8 cellular contexts compared by ENCODE assay signal in genomic region chr7:150451097-150451793, GRCh38. TPM values are rescaled to one million over a fixed set of nuclear protein-coding genes. Genes with fewer than 3 reads are reported as not detected.
DNase-seq lines count a peak whose midpoint lies in the region; ATAC-seq and TF ChIP-seq lines count a peak whose summit lies in the region.

No MANE protein-coding gene starts in this region.

- peak overlapping the region; percentile 87 to 99 (median 96) for H3K4me2 ChIP-seq in BLaER1 treated with 17β-estradiol and CSF1 and Interleukin-3, amounts not matched to agents 10 nM and 100 nM

- no peaks in the 10 kb centered on the region for H3K9me3 Mint-ChIP-seq in glutamatergic neuron (ENCODE audit: unreplicated experiment)

- peak overlapping the region; percentile 44 to 90 (median 71) for H3K9ac ChIP-seq in BLaER1 treated with 17β-estradiol and CSF1 and Interleukin-3, amounts not matched to agents 10 nM and 100 nM

- WGBS in esophagus muscularis mucosa = 64% methylated on average over 18 of the region's 19 CpGs

- peak; percentile 54 to 58 for DNase-seq in activated CD4-positive, alpha-beta T cell treated with anti-CD3 and anti-CD28 coated beads, Interleukin-2, amount 50 U/mL, for 4 hours
- DNase-seq in esophagus muscularis mucosa (ENCODE audit: extremely low spot score) (peak; percentile 93), glutamatergic neuron (no peak), NCI-H524 (lab: John Stamatoyannopoulos, UW) (no peak), SW 1271 (lab: John Stamatoyannopoulos, UW) (no peak)

- peaks cover 8% of the 10 kb centered on the region for H3K27me3 Mint-ChIP-seq in glutamatergic neuron (ENCODE audit: unreplicated experiment)

- TF ChIP-seq CTCF in esophagus muscularis mucosa (IDR thresholded peaks at IDR 0.05) (no peak), glutamatergic neuron (IDR thresholded peaks at IDR 0.05; ENCODE audit: partially characterized antibody, unreplicated experiment) (no peak)

- intact Hi-C loops in esophagus muscularis mucosa (cut with DNase I) = loop anchor here (2.0 kb wide), 1 partner anchor 306 kb away; no protein-coding TSS in a partner anchor

- H3K4me3 Mint-ChIP-seq in glutamatergic neuron (ENCODE audit: unreplicated experiment) = no peak overlapping the region

- H3K27me3 ChIP-seq in BLaER1 treated with 17β-estradiol and CSF1 and Interleukin-3, amounts not matched to agents 10 nM and 100 nM = peaks cover 0 to 13% (median 8%) of the 10 kb centered on the region in 11 experiments; a peak in 9 of 22 replicates
- H3K27me3 ChIP-seq in esophagus muscularis mucosa = peaks cover 0 to 22% (median 0%) of the 10 kb centered on the region in 4 donors

- H3K4me1 ChIP-seq in BLaER1 treated with 17β-estradiol and CSF1 and Interleukin-3, amounts not matched to agents 10 nM and 100 nM = peaks cover 58 to 74% (median 69%) of the 10 kb centered on the region in 10 experiments
- peaks cover 12 to 17% (median 13%) of the 10 kb centered on the region in 4 donors for H3K4me1 ChIP-seq in esophagus muscularis mucosa

- H3K27ac Mint-ChIP-seq in glutamatergic neuron (ENCODE audit: unreplicated experiment) = no peak overlapping the region

- peak; percentile 31 for ATAC-seq in HG02623 (IDR thresholded peaks at IDR 0.05; ENCODE audit: unreplicated experiment)

- no peaks in the 10 kb centered on the region for H3K36me3 Mint-ChIP-seq in glutamatergic neuron (ENCODE audit: unreplicated experiment)

- H3K9me3 ChIP-seq in BLaER1 treated with 17β-estradiol and CSF1 and Interleukin-3, amounts not matched to agents 10 nM and 100 nM (replicated peaks in 1 of 11) = peaks cover 5 to 22% (median 9%) of the 10 kb centered on the region in 11 experiments
- H3K9me3 ChIP-seq in esophagus muscularis mucosa = peaks cover 0 to 4% (median 0%) of the 10 kb centered on the region in 4 donors

- H3K4me3 ChIP-seq in BLaER1 treated with 17β-estradiol and CSF1 and Interleukin-3, amounts not matched to agents 10 nM and 100 nM = peak overlapping the region; percentile 40 to 81 (median 60)
- peak overlapping the region; percentile 47 to 56 (median 49) for H3K4me3 ChIP-seq in esophagus muscularis mucosa
- peak overlapping the region; percentile 18 to 46 (median 35) for H3K4me3 ChIP-seq in skin epidermis

- H3K36me3 ChIP-seq in BLaER1 treated with 17β-estradiol and CSF1 and Interleukin-3, amounts not matched to agents 10 nM and 100 nM = peaks cover 0 to 36% (median 0%) of the 10 kb centered on the region in 11 experiments; a peak in 4 of 22 replicates
- H3K36me3 ChIP-seq in esophagus muscularis mucosa = peaks cover 0 to 6% (median 0%) of the 10 kb centered on the region in 4 donors

- H3K4me1 Mint-ChIP-seq in glutamatergic neuron (ENCODE audit: low read depth, unreplicated experiment) = no peaks in the 10 kb centered on the region

- no peak for TF ChIP-seq EP300 in esophagus muscularis mucosa (IDR thresholded peaks at IDR 0.05)

- peak overlapping the region; percentile 47 to 86 (median 71) for H3K27ac ChIP-seq in BLaER1 treated with 17β-estradiol and CSF1 and Interleukin-3, amounts not matched to agents 10 nM and 100 nM
- H3K27ac ChIP-seq in esophagus muscularis mucosa (replicated peaks in 1 of 4) = peak overlapping the region; percentile 49 to 74 (median 70)
- H3K27ac ChIP-seq in skin epidermis = peak overlapping the region; percentile 13 to 95 (median 79)

- peaks cover 0 to 10% (median 0%) of the 10 kb centered on the region in 11 experiments; a peak in 5 of 22 replicates for H4K20me1 ChIP-seq in BLaER1 treated with 17β-estradiol and CSF1 and Interleukin-3, amounts not matched to agents 10 nM and 100 nM

- no peak for TF ChIP-seq POLR2A in esophagus muscularis mucosa (IDR thresholded peaks at IDR 0.05; ENCODE audit: low read depth)

RNA-seq across cellular contexts. Expression of gene GIMAP8, which starts 0.8 kb away (rescaled TPM):
- total RNA-seq in esophagus muscularis mucosa (10 to 100 TPM in 3 of 4 donors, 1 to 10 TPM in 1; 7.1 to 18.5 (median 15.4) TPM), glutamatergic neuron (ENCODE audit: unreplicated experiment) (not detected)

Comparison
In these comparisons a context has a peak if more than half of its experiments do, and no peak if none do; other contexts are left out.
1. DNase-seq: peak in activated CD4-positive, alpha-beta T cell treated with anti-CD3 and anti-CD28 coated beads, Interleukin-2, amount 50 U/mL, for 4 hours (2 of 2) and esophagus muscularis mucosa (single experiment); none in glutamatergic neuron (single experiment), NCI-H524 (0 of 2) and SW 1271 (0 of 2).
2. Peak in every context shown above with its lines, with median percentiles within 50 percentile points of each other: H3K27ac ChIP-seq and H3K4me3 ChIP-seq.